ENCODE assay signal across 3 cellular contexts in the genomic region with DNA sequence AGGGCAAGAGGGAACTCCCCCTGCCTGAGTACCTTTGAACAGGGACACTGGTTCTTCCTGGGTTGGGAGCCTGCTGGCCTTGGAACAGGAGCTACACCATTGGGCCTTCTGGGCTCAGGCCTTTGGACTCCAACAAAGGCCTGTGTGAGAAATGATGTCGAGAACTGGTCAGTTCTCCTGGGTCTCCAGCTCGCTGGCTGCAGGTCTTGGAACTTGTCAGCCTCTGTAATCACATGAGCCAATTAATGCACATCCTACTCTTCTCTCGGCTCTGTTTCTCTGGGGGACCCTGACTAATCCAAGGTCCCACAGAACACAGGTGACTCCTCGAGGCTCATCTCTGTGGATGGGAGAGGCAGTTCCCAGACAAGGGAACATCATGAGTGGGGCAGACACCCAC.
DNase-seq lines count a peak whose midpoint lies in the region; ATAC-seq, FAIRE-seq and TF ChIP-seq lines count a peak whose summit lies in the region.
"Not testable (repeated sequence)": the region's sequence is repeated elsewhere in the genome, so short reads cannot be mapped to it uniquely, and the experiment has no call there.

No MANE protein-coding gene starts in this region.

- H3K9ac ChIP-seq in HepG2 (ENCODE audit: insufficient read depth, low read depth, low read length); trophoblast cell (ENCODE audit: low read length): not testable (repeated sequence)

- not testable (repeated sequence) for H3K14ac ChIP-seq in trophoblast cell (ENCODE audit: low read length)

- peak; percentile 53 for DNase-seq in activated CD4-positive, alpha-beta T cell treated with anti-CD3 and anti-CD28 coated beads, Interleukin-2, amount 10 ng/mL, durations not matched to agents 24 days and 14 days
- not testable (repeated sequence) for DNase-seq in HepG2 (ENCODE audit: low spot score); trophoblast cell

- not testable (repeated sequence) for H4K12ac ChIP-seq in trophoblast cell (ENCODE audit: low read depth, low read length)

- H3K18ac ChIP-seq in trophoblast cell (ENCODE audit: low read length) = not testable (repeated sequence)

- not testable (repeated sequence) for TF ChIP-seq CTCF in HepG2 (CRISPR knock-in tag; IDR thresholded peaks at IDR 0.05)

- H3K4me3 ChIP-seq in HepG2 (replicated peaks in 1 of 3; ENCODE audit: insufficient read depth in 1 of 3, low read depth in 2 of 3, low read length in 3 of 3); trophoblast cell (ENCODE audit: low read depth, low read length): not testable (repeated sequence)

- not testable (repeated sequence) for TF ChIP-seq RAD21 in HepG2 (CRISPR knock-in tag; IDR thresholded peaks at IDR 0.05)

- H2BK12ac ChIP-seq in trophoblast cell (ENCODE audit: low read length) = peak overlapping the region; percentile 31

- H3K36me3 ChIP-seq in HepG2 (replicated peaks in 1 of 2; ENCODE audit: control insufficient read depth in 1 of 2, insufficient read depth in 2 of 2, low read length in 2 of 2); trophoblast cell (ENCODE audit: control insufficient read depth in 1 of 2, insufficient read depth in 2 of 2, low read length in 2 of 2): not testable (repeated sequence)

- TF ChIP-seq EP300 in HepG2 (IDR thresholded peaks at IDR 0.05; ENCODE audit: low read depth in 2 of 2, low read length in 2 of 2); HepG2 (CRISPR knock-in tag; IDR thresholded peaks at IDR 0.05; ENCODE audit: borderline replicate concordance): not testable (repeated sequence)

- not testable (repeated sequence) for H3K9me3 Mint-ChIP-seq in activated CD4-positive, alpha-beta T cell treated with anti-CD3 and anti-CD28 coated beads, Interleukin-2, amount 10 ng/mL, durations not matched to agents 24 days and 14 days

- not testable (repeated sequence) for H3K4me1 Mint-ChIP-seq in activated CD4-positive, alpha-beta T cell treated with anti-CD3 and anti-CD28 coated beads, Interleukin-2, amount 10 ng/mL, durations not matched to agents 24 days and 14 days

- BruUV-seq in HepG2 (replicated peaks; lab: Mats Ljungman, UMichigan) = not testable (repeated sequence)

- H2BK120ac ChIP-seq in trophoblast cell (ENCODE audit: insufficient read depth, low read length, poor library complexity) = peak overlapping the region; percentile 13

- not testable (repeated sequence) for H3K27me3 Mint-ChIP-seq in activated CD4-positive, alpha-beta T cell treated with anti-CD3 and anti-CD28 coated beads, Interleukin-2, amount 10 ng/mL, durations not matched to agents 24 days and 14 days

- H3K27ac ChIP-seq in HepG2 (ENCODE audit: extremely low read length, insufficient read depth, low read length); trophoblast cell (ENCODE audit: low read depth, low read length): not testable (repeated sequence)

- H2AK5ac ChIP-seq in trophoblast cell (ENCODE audit: low read length) = not testable (repeated sequence)

- not testable (repeated sequence) for H3K79me1 ChIP-seq in trophoblast cell (ENCODE audit: low read length)

- not testable (repeated sequence) for FAIRE-seq in HepG2 (lab: Jason Lieb, UNC)

- H3K27ac Mint-ChIP-seq in activated CD4-positive, alpha-beta T cell treated with anti-CD3 and anti-CD28 coated beads, Interleukin-2, amount 10 ng/mL, durations not matched to agents 24 days and 14 days = not testable (repeated sequence)

- H3K4me1 ChIP-seq in HepG2 (ENCODE audit: insufficient read depth, low read length); trophoblast cell (ENCODE audit: control insufficient read depth in 1 of 2, insufficient read depth in 2 of 2, low read length in 2 of 2): not testable (repeated sequence)

- H3K9me3 ChIP-seq in HepG2 (ENCODE audit: low read length); trophoblast cell (ENCODE audit: insufficient read depth, low read depth, low read length): not testable (repeated sequence)

- H3K36me3 Mint-ChIP-seq in activated CD4-positive, alpha-beta T cell treated with anti-CD3 and anti-CD28 coated beads, Interleukin-2, amount 10 ng/mL, durations not matched to agents 24 days and 14 days (ENCODE audit: low read depth) = not testable (repeated sequence)

- not testable (repeated sequence) for H3K79me2 ChIP-seq in HepG2 (ENCODE audit: insufficient read depth, low read length); trophoblast cell (ENCODE audit: control insufficient read depth, insufficient read depth, low read length, poor library complexity)

- peak overlapping the region; percentile 31 for H2BK5ac ChIP-seq in trophoblast cell (ENCODE audit: low read depth, low read length, poor library complexity)

- not testable (repeated sequence) for H3K23ac ChIP-seq in trophoblast cell (ENCODE audit: low read length)

- not testable (repeated sequence) for H3K27me3 ChIP-seq in HepG2 (ENCODE audit: control insufficient read depth in 1 of 2, insufficient read depth in 2 of 2, low read length in 2 of 2); trophoblast cell (ENCODE audit: insufficient read depth, low read length)

- intact Hi-C loops in activated CD4-positive, alpha-beta T cell treated with anti-CD3 and anti-CD28 coated beads, Interleukin-2, amount 10 ng/mL, durations not matched to agents 24 days and 14 days (cut with micrococcal nuclease); HepG2 (cut with micrococcal nuclease; ENCODE audit: unreplicated experiment): not testable (repeated sequence)

- 72% methylated on average over 2 of the region's 4 CpGs for WGBS in HepG2 (ENCODE audit: low lambda C conversion rate)
- no CpG with 5 or more reads among the region's 4 CpGs for WGBS in trophoblast cell (ENCODE audit: extremely low coverage, insufficient coverage, insufficient read length)

- CTCF ChIA-PET in HepG2 (lab: Yijun Ruan, JAX; ENCODE audit: low intra/inter-chr PET ratio, low total read pairs) = not testable (repeated sequence)

- not testable (repeated sequence) for TF ChIP-seq POLR2A in HepG2 (IDR thresholded peaks at IDR 0.05; ENCODE audit: insufficient read depth in 1 of 2, low read depth in 2 of 2, low read length in 2 of 2)

- not testable (repeated sequence) for H4K91ac ChIP-seq in trophoblast cell (ENCODE audit: low read depth, low read length)

- POLR2A ChIA-PET in HepG2 (lab: Yijun Ruan, JAX) = not testable (repeated sequence)

- H3K4me2 ChIP-seq in HepG2 (ENCODE audit: low read depth, low read length); trophoblast cell (ENCODE audit: low read length): not testable (repeated sequence)

- H4K20me1 ChIP-seq in HepG2 (ENCODE audit: insufficient read depth, low read length) = not testable (repeated sequence)

- not testable (repeated sequence) for H4K8ac ChIP-seq in trophoblast cell (ENCODE audit: low read depth, low read length)

- peak; percentile 65 for ATAC-seq in HepG2

- not testable (repeated sequence) for H2AFZ ChIP-seq in HepG2 (ENCODE audit: low read length); trophoblast cell (ENCODE audit: insufficient read depth, low read length, poor library complexity)

- not testable (repeated sequence) for H3K4me3 Mint-ChIP-seq in activated CD4-positive, alpha-beta T cell treated with anti-CD3 and anti-CD28 coated beads, Interleukin-2, amount 10 ng/mL, durations not matched to agents 24 days and 14 days

- in situ Hi-C loops in HepG2 (cut with HindIII; ENCODE audit: extremely low pct_ligation_motif_present, low pct_unique_long_range_greater_than_20kb) = not testable (repeated sequence)

- H3K4ac ChIP-seq in trophoblast cell (ENCODE audit: low read depth, low read length) = not testable (repeated sequence)

TF ChIP-seq in HepG2, 621 proteins besides CTCF, POLR2A, EP300 and RAD21:
- TF ChIP-seq ZNF564 (CRISPR knock-in tag; IDR thresholded peaks at IDR 0.05) = peak; percentile 87
